14 cellular contexts compared by ENCODE assay signal in genomic region chr20:32236819-32237218, GRCh38.
"Had no signal": no experiment of that assay in that cellular context is flagged by ENCODE, and none has a peak within 500 bp of the region (broad histone marks: within the 10 kb centered on the region; RNA-seq: fewer than 3 reads in every experiment).

No MANE protein-coding gene starts in this region.

- H3K27me3 Mint-ChIP-seq: activated CD8-positive, alpha-beta memory T cell treated with anti-CD3 and anti-CD28 coated beads, Interleukin-2, amount 10 ng/mL, durations not matched to agents 7 days and 5 days had no signal

- H3K27me3 ChIP-seq: adrenal gland, dorsolateral prefrontal cortex, gastrocnemius medialis, heart right ventricle had no signal

- H3K9me3 Mint-ChIP-seq: mesothelial cell of epicardium; neural crest cell; T-helper 2 cell treated with Interferon-gamma antibody and Interleukin-4, amounts not matched to agents 5 μg/mL and 100 μg/mL, for 36 hours had no signal

- H3K4me1 ChIP-seq: adrenal gland, gastrocnemius medialis had no signal

- DNase-seq: activated CD4-positive, alpha-beta T cell treated with anti-CD3 and anti-CD28 coated beads, Interleukin-2, amount 50 U/mL, for 4 hours; activated CD4-positive, CD25-positive, alpha-beta regulatory T cell; activated CD8-positive, alpha-beta memory T cell treated with anti-CD3 and anti-CD28 coated beads, Interleukin-2, amount 10 ng/mL, durations not matched to agents 7 days and 5 days; activated T-cell treated with anti-CD3 and anti-CD28 coated beads, Interleukin-2, amount 50 U/mL, for 48 hours; adrenal gland; dorsolateral prefrontal cortex; erythroblast; gastrocnemius medialis; heart right ventricle had no signal

- ATAC-seq: activated CD8-positive, alpha-beta memory T cell treated with anti-CD3 and anti-CD28 coated beads, Interleukin-2, amount 10 ng/mL, durations not matched to agents 7 days and 5 days; gastrocnemius medialis; heart right ventricle; sciatic nerve had no signal

- H3K9me3 ChIP-seq: adrenal gland, gastrocnemius medialis, heart right ventricle had no signal

- H3K4me3 Mint-ChIP-seq: activated CD8-positive, alpha-beta memory T cell treated with anti-CD3 and anti-CD28 coated beads, Interleukin-2, amount 10 ng/mL, durations not matched to agents 7 days and 5 days; mesothelial cell of epicardium; neural crest cell; T-helper 2 cell treated with Interferon-gamma antibody and Interleukin-4, amounts not matched to agents 5 μg/mL and 100 μg/mL, for 36 hours had no signal

- H3K4me3 ChIP-seq: adrenal gland, dorsolateral prefrontal cortex, gastrocnemius medialis, heart right ventricle, lung had no signal

- H3K27ac ChIP-seq: adrenal gland, gastrocnemius medialis, heart right ventricle had no signal

- H3K27ac Mint-ChIP-seq: activated CD8-positive, alpha-beta memory T cell treated with anti-CD3 and anti-CD28 coated beads, Interleukin-2, amount 10 ng/mL, durations not matched to agents 7 days and 5 days; T-helper 2 cell treated with Interferon-gamma antibody and Interleukin-4, amounts not matched to agents 5 μg/mL and 100 μg/mL, for 36 hours had no signal
